Comparison of ENCODE assay signal across 1 cellular context in the genomic region with DNA sequence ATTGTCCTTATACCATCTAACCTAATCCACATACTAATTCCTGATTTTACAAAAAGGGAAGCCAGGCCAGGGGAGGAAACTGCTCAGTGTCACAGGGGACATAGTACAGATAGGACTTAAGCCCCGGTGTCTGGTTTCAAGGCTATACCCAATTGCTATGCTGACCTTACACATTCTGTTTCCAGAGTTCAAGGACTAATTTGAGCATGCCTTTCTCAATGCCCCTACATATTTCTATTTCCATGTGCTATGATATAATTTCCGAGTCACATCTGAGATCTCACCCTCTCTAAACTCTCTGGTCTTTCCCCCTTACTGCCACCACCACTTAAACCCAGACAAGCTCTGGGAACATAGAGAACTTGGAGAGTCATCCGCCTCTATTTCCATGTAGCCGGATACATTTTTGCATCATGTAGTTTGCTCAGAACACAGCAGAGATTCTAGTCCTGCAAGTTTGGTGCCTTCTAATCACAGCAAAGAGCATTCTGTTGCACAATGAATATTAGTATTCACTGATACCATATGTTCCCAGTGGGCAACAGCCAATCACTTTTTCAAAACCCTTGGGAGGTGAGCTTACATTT.
TF ChIP-seq lines count a peak whose summit lies in the region.

No MANE protein-coding gene starts in this region.

TF ChIP-seq in K562, 482 proteins besides CTCF, POLR2A, EP300 and RAD21 (continued from another document):
- TF ChIP-seq NR2C2 (CRISPR knock-in tag; IDR thresholded peaks at IDR 0.05) (no peak), NR2C2 (tag; IDR thresholded peaks at IDR 0.05) (0 out of 2 replicates have a peak, but pooled peaks have one; percentile 22), CEBPB (tag; IDR thresholded peaks at IDR 0.05) (0 out of 2 replicates have a peak, but pooled peaks have one; percentile 29), ZBED1 (IDR thresholded peaks at IDR 0.05) (no peak), ZNF695 (CRISPR knock-in tag; IDR thresholded peaks at IDR 0.05) (no peak), PRMT5 (CRISPR knock-in tag; IDR thresholded peaks at IDR 0.05) (no peak), FOXA1 (IDR thresholded peaks at IDR 0.05; ENCODE audit: borderline replicate concordance) (no peak), FOXM1 (IDR thresholded peaks at IDR 0.05; ENCODE audit: low read depth) (no peak), FOXM1 (CRISPR knock-in tag; IDR thresholded peaks at IDR 0.05; ENCODE audit: low read depth) (no peak), AFF1 (IDR thresholded peaks at IDR 0.05; ENCODE audit: low read depth in 1 of 2, partially characterized antibody in 2 of 2) (no peak), RCOR1 (IDR thresholded peaks at IDR 0.05; ENCODE audit: borderline replicate concordance in 1 of 2, low read depth in 2 of 2, low read length in 2 of 2) (peak in 1 of 2 experiments; percentile 50; a peak in 1 of 4 replicates), HDAC8 (tag; IDR thresholded peaks at IDR 0.05) (no peak), CEBPG (CRISPR knock-in tag; IDR thresholded peaks at IDR 0.05) (peak; percentile 30; the same call in 1 of the 2 replicates), CEBPG (tag; conservative IDR thresholded peaks at IDR 0.05 in 1 of 2, IDR thresholded peaks at IDR 0.05 in 1 of 2) (peak in 1 of 2 experiments; percentile 47; a peak in 1 of 4 replicates), ZNF518B (CRISPR knock-in tag; IDR thresholded peaks at IDR 0.05) (no peak), DMBX1 (CRISPR knock-in tag; IDR thresholded peaks at IDR 0.05; ENCODE audit: borderline replicate concordance) (no peak), ARID2 (IDR thresholded peaks at IDR 0.05) (no peak), ZNF830 (CRISPR knock-in tag; IDR thresholded peaks at IDR 0.05) (no peak), ATF7 (IDR thresholded peaks at IDR 0.05) (peak; percentile 26; the same call in 1 of the 2 replicates), SMARCE1 (IDR thresholded peaks at IDR 0.05) (peak; percentile 55; the same call in 1 of the 2 replicates), ARID1B (IDR thresholded peaks at IDR 0.05) (peak; percentile 19; the same call in 1 of the 2 replicates), ZNF316 (IDR thresholded peaks at IDR 0.05) (0 out of 2 replicates have a peak, but pooled peaks have one; percentile 37), ZFP1 (CRISPR knock-in tag; IDR thresholded peaks at IDR 0.05) (no peak), RAD51 (IDR thresholded peaks at IDR 0.05; ENCODE audit: borderline replicate concordance, low read depth) (no peak), HDAC2 (IDR thresholded peaks at IDR 0.05) (peak; percentile 39; the same call in 1 of the 2 replicates), DPF2 (IDR thresholded peaks at IDR 0.05) (peak; percentile 40; the same call in 1 of the 2 replicates), ZNF282 (CRISPR knock-in tag; IDR thresholded peaks at IDR 0.05) (no peak), XRCC3 (IDR thresholded peaks at IDR 0.05) (no peak), ATF3 (IDR thresholded peaks at IDR 0.05) (peak; percentile 30; the same call in 1 of the 2 replicates), ATF3 (CRISPR knock-in tag; conservative IDR thresholded peaks at IDR 0.05) (no peak), ESRRA (IDR thresholded peaks at IDR 0.05; ENCODE audit: borderline replicate concordance, low read depth) (peak; percentile 89)
- TF ChIP-seq, protein P1, sequence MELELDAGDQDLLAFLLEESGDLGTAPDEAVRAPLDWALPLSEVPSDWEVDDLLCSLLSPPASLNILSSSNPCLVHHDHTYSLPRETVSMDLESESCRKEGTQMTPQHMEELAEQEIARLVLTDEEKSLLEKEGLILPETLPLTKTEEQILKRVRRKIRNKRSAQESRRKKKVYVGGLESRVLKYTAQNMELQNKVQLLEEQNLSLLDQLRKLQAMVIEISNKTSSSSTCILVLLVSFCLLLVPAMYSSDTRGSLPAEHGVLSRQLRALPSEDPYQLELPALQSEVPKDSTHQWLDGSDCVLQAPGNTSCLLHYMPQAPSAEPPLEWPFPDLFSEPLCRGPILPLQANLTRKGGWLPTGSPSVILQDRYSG (tag; conservative IDR thresholded peaks at IDR 0.05; ENCODE audit: low read depth) = no peak
- TF ChIP-seq, protein P2, sequence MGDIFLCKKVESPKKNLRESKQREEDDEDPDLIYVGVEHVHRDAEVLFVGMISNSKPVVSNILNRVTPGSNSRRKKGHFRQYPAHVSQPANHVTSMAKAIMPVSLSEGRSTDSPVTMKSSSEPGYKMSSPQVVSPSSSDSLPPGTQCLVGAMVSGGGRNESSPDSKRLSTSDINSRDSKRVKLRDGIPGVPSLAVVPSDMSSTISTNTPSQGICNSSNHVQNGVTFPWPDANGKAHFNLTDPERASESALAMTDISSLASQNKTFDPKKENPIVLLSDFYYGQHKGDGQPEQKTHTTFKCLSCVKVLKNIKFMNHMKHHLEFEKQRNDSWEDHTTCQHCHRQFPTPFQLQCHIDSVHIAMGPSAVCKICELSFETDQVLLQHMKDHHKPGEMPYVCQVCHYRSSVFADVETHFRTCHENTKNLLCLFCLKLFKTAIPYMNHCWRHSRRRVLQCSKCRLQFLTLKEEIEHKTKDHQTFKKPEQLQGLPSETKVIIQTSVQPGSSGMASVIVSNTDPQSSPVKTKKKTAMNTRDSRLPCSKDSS (IDR thresholded peaks at IDR 0.05; ENCODE audit: low read depth, partially characterized antibody) = no peak
- TF ChIP-seq, protein P3, sequence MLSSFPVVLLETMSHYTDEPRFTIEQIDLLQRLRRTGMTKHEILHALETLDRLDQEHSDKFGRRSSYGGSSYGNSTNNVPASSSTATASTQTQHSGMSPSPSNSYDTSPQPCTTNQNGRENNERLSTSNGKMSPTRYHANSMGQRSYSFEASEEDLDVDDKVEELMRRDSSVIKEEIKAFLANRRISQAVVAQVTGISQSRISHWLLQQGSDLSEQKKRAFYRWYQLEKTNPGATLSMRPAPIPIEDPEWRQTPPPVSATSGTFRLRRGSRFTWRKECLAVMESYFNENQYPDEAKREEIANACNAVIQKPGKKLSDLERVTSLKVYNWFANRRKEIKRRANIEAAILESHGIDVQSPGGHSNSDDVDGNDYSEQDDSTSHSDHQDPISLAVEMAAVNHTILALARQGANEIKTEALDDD (IDR thresholded peaks at IDR 0.05) = peak; percentile 37; the same call in 1 of the 2 replicates
- TF ChIP-seq, protein P4, sequence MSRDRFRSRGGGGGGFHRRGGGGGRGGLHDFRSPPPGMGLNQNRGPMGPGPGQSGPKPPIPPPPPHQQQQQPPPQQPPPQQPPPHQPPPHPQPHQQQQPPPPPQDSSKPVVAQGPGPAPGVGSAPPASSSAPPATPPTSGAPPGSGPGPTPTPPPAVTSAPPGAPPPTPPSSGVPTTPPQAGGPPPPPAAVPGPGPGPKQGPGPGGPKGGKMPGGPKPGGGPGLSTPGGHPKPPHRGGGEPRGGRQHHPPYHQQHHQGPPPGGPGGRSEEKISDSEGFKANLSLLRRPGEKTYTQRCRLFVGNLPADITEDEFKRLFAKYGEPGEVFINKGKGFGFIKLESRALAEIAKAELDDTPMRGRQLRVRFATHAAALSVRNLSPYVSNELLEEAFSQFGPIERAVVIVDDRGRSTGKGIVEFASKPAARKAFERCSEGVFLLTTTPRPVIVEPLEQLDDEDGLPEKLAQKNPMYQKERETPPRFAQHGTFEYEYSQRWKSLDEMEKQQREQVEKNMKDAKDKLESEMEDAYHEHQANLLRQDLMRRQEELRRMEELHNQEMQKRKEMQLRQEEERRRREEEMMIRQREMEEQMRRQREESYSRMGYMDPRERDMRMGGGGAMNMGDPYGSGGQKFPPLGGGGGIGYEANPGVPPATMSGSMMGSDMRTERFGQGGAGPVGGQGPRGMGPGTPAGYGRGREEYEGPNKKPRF (IDR thresholded peaks at IDR 0.05; ENCODE audit: low read depth, low read length) = no peak
